ENCODE assay signal across 2 cellular contexts in genomic region chr17:44914698-44915271, GRCh38.
A peak's percentile ranks its signal among the peaks of the same experiment; 100 is the strongest.
TF ChIP-seq lines count a peak whose summit lies in the region.

No MANE protein-coding gene starts in this region.

TF ChIP-seq in HEK293, 187 proteins besides CTCF, POLR2A, EP300 and RAD21:
- TF ChIP-seq ZBTB48 (tag by site-specific recombination; IDR thresholded peaks at IDR 0.05) (no peak), ZBTB20 (tag by site-specific recombination; IDR thresholded peaks at IDR 0.05) (peak; percentile 48), OVOL3 (tag by site-specific recombination; IDR thresholded peaks at IDR 0.05) (no peak), ZNF335 (tag by site-specific recombination; conservative IDR thresholded peaks at IDR 0.05) (no peak), ZNF132 (tag by site-specific recombination; IDR thresholded peaks at IDR 0.05; ENCODE audit: borderline replicate concordance) (no peak)

TF ChIP-seq in HepG2, 621 proteins besides CTCF, POLR2A, EP300 and RAD21:
- TF ChIP-seq NR1H2 (CRISPR knock-in tag; IDR thresholded peaks at IDR 0.05; ENCODE audit: borderline replicate concordance, low read depth), result 0 out of 2 replicates have a peak, but pooled peaks have one; percentile 48
- TF ChIP-seq DZIP1 (CRISPR knock-in tag; IDR thresholded peaks at IDR 0.05), result 0 out of 2 replicates have a peak, but pooled peaks have one; percentile 15
- no peak for TF ChIP-seq GPN1 (CRISPR knock-in tag; IDR thresholded peaks at IDR 0.05; ENCODE audit: borderline replicate concordance)
- no peak for TF ChIP-seq ZNF549 (CRISPR knock-in tag; IDR thresholded peaks at IDR 0.05)
